Comparison of ENCODE assay signal across 23 cellular contexts in genomic region chr9:1910269-1910811, GRCh38.
DNase-seq lines count a peak whose midpoint lies in the region; ATAC-seq, FAIRE-seq and TF ChIP-seq lines count a peak whose summit lies in the region.
"Had no signal": no experiment of that assay in that cellular context is flagged by ENCODE, and none has a peak within 500 bp of the region (broad histone marks: within the 10 kb centered on the region; RNA-seq: fewer than 3 reads in every experiment).

No MANE protein-coding gene starts in this region.

- H3K4me2 ChIP-seq in MM.1S (ENCODE audit: low read depth, low read length): peak overlapping the region; percentile 3; the same call in 1 of the 2 replicates
- H3K4me2 ChIP-seq in neural progenitor cell: no peak overlapping the region
- H3K4me2 ChIP-seq: BLaER1 had no signal

- POLR2A ChIA-PET in WTC11 (lab: Charles Lee): interaction anchor here (0.7 kb wide), 1 partner anchor 1117 kb away, joined by 3 read pairs; no protein-coding TSS in a partner anchor

- H3K4me3 Mint-ChIP-seq in WTC11 (no peak overlapping the region), neural progenitor cell (no peak overlapping the region)
- H3K4me3 Mint-ChIP-seq: CD4-positive, alpha-beta T cell; H9 had no signal

- H3K27me3 Mint-ChIP-seq in WTC11 (ENCODE audit: low read depth) (peaks cover 1% of the 10 kb centered on the region), neural progenitor cell (ENCODE audit: insufficient read depth, low read depth) (peaks cover 6% of the 10 kb centered on the region)
- H3K27me3 Mint-ChIP-seq: CD4-positive, alpha-beta T cell had no signal

- CTCF ChIA-PET in WTC11 (lab: Charles Lee): no interaction called here

- peaks cover 22% of the 10 kb centered on the region for H3K9me3 Mint-ChIP-seq in WTC11
- peaks cover 4% of the 10 kb centered on the region for H3K9me3 Mint-ChIP-seq in neural progenitor cell

- H2AFZ ChIP-seq in MM.1S (ENCODE audit: low read length) (peak overlapping the region; percentile 5; the same call in 1 of the 2 replicates), neural progenitor cell (replicated peaks) (peak overlapping the region; percentile 65)

- H4K20me1 ChIP-seq in MM.1S (ENCODE audit: insufficient read depth, low read length) (no peaks in the 10 kb centered on the region), neural progenitor cell (ENCODE audit: low read depth) (no peaks in the 10 kb centered on the region)
- H4K20me1 ChIP-seq: BLaER1 had no signal

- ATAC-seq in WTC11 (peak; percentile 81), HG03108 (IDR thresholded peaks at IDR 0.05; ENCODE audit: unreplicated experiment) (no peak), GM21529 (IDR thresholded peaks at IDR 0.05; ENCODE audit: unreplicated experiment) (no peak)
- ATAC-seq: PC-3, Right ventricle myocardium inferior had no signal

- no peaks in the 10 kb centered on the region for H3K9me2 ChIP-seq in MM.1S (replicated peaks; ENCODE audit: insufficient read depth, low read length)

- DNase-seq in GM18507 (ENCODE audit: extremely low spot score, insufficient read length, low read depth): no peak
- DNase-seq in MM.1S: no peak
- no peak for DNase-seq in WTC11 (ENCODE audit: low spot score)
- no peak for DNase-seq in neural progenitor cell (ENCODE audit: low spot score)
- no peak for DNase-seq in NCI-H748 treated with DMSO at 0.1 percent for 48 hours (lab: John Stamatoyannopoulos, UW)
- DNase-seq: CD4-positive, alpha-beta T cell; H9; KBM-7; NCI-H1092; NCI-H1417 treated with DMSO at 0.1 percent for 48 hours; NCI-H1694 treated with DMSO at 0.1 percent for 48 hours; NCI-H2081; NCI-H2171; NCI-H345; NCI-H510A treated with DMSO at 0.1 percent for 48 hours; PC-3; SJCRH30 had no signal

- H3K27ac ChIP-seq in MM.1S (ENCODE audit: low read length) (no peak overlapping the region), neural progenitor cell (no peak overlapping the region)
- H3K27ac ChIP-seq: BLaER1, SJCRH30 had no signal

- H3K27ac Mint-ChIP-seq in WTC11: no peak overlapping the region
- H3K27ac Mint-ChIP-seq in neural progenitor cell: no peak overlapping the region
- H3K27ac Mint-ChIP-seq: CD4-positive, alpha-beta T cell; H9 had no signal

- H3K36me3 Mint-ChIP-seq in WTC11 (peaks cover under 1% of the 10 kb centered on the region; the same call in 1 of the 2 replicates), neural progenitor cell (no peaks in the 10 kb centered on the region)

- FAIRE-seq in GM18507 (lab: Jason Lieb, UNC): peak; percentile 24
- FAIRE-seq: A204.1, D721Med had no signal

- H3K27me3 ChIP-seq in MM.1S (replicated peaks; ENCODE audit: insufficient read depth, low read length): no peaks in the 10 kb centered on the region; the same call in 1 of the 2 replicates
- H3K27me3 ChIP-seq in neural progenitor cell: no peaks in the 10 kb centered on the region
- H3K27me3 ChIP-seq: BLaER1, SJCRH30 had no signal

- no peak overlapping the region for H3K4me3 ChIP-seq in MM.1S (ENCODE audit: low read length)
- no peak overlapping the region for H3K4me3 ChIP-seq in neural progenitor cell
- H3K4me3 ChIP-seq: BLaER1, SJCRH30 had no signal

- TF ChIP-seq CTCF in MM.1S (IDR thresholded peaks at IDR 0.05; ENCODE audit: low read length) (no peak), WTC11 (IDR thresholded peaks at IDR 0.05) (no peak), neural progenitor cell (IDR thresholded peaks at IDR 0.05) (no peak)

- peaks cover 11% of the 10 kb centered on the region for H3K4me1 ChIP-seq in MM.1S (ENCODE audit: low read length)
- H3K4me1 ChIP-seq in neural progenitor cell: no peaks in the 10 kb centered on the region
- H3K4me1 ChIP-seq: SJCRH30 had no signal

- H3K36me3 ChIP-seq in MM.1S (replicated peaks; ENCODE audit: insufficient read depth, low read length) (no peaks in the 10 kb centered on the region), neural progenitor cell (no peaks in the 10 kb centered on the region)
- H3K36me3 ChIP-seq: BLaER1, SJCRH30 had no signal

- H3K79me2 ChIP-seq in MM.1S (ENCODE audit: low read length): no peaks in the 10 kb centered on the region
- H3K79me2 ChIP-seq in neural progenitor cell (ENCODE audit: low read depth): no peaks in the 10 kb centered on the region

- no peaks in the 10 kb centered on the region for H3F3A ChIP-seq in MM.1S (ENCODE audit: insufficient read depth, low read length)
- no peaks in the 10 kb centered on the region for H3F3A ChIP-seq in neural progenitor cell (ENCODE audit: low read depth)

- no peak overlapping the region for H3K9ac ChIP-seq in MM.1S (ENCODE audit: low read length)
- H3K9ac ChIP-seq in neural progenitor cell: no peak overlapping the region
- H3K9ac ChIP-seq: BLaER1 had no signal

- no peaks in the 10 kb centered on the region for H3K9me3 ChIP-seq in MM.1S (replicated peaks; ENCODE audit: insufficient read depth, low read length)
- H3K9me3 ChIP-seq in neural progenitor cell (ENCODE audit: low read depth): no peaks in the 10 kb centered on the region
- H3K9me3 ChIP-seq: SJCRH30 had no signal

- H3K4me1 Mint-ChIP-seq in WTC11 (peaks cover 12% of the 10 kb centered on the region), neural progenitor cell (peaks cover 2% of the 10 kb centered on the region)

TF ChIP-seq in WTC11, 78 proteins besides CTCF, POLR2A, EP300 and RAD21 (continues in another document):
- no peak for TF ChIP-seq AFF4 (CRISPR knock-in tag; IDR thresholded peaks at IDR 0.05; ENCODE audit: borderline replicate concordance)
- TF ChIP-seq ZNF232 (CRISPR knock-in tag; IDR thresholded peaks at IDR 0.05): no peak
- TF ChIP-seq ZNF532 (CRISPR knock-in tag; IDR thresholded peaks at IDR 0.05; ENCODE audit: borderline replicate concordance): no peak
